24 cellular contexts compared by ENCODE assay signal in genomic region chr7:142364551-142364950, GRCh38.
A peak's percentile ranks its signal among the peaks of the same experiment; 100 is the strongest.
DNase-seq lines count a peak whose midpoint lies in the region; ATAC-seq, FAIRE-seq and TF ChIP-seq lines count a peak whose summit lies in the region.
"Had no signal": no experiment of that assay in that cellular context is flagged by ENCODE, and none has a peak within 500 bp of the region (broad histone marks: within the 10 kb centered on the region; RNA-seq: fewer than 3 reads in every experiment).

No MANE protein-coding gene starts in this region.

- no TSS peak for BruUV-seq in mammary epithelial cell (replicated peaks; lab: Mats Ljungman, UMichigan)

- CTCF ChIA-PET in mammary epithelial cell (lab: Charles Lee; ENCODE audit: low non-redundant PET): no interaction called here

- H3K9me3 ChIP-seq in mammary epithelial cell (replicated peaks; ENCODE audit: insufficient read depth, low read length) (peaks cover 3% of the 10 kb centered on the region), breast epithelium (peaks cover 0 to 14% of the 10 kb centered on the region in 2 donors), iPS-20b (ENCODE audit: insufficient read depth, low read depth, low read length) (peaks cover 17% of the 10 kb centered on the region; the same call in 1 of the 2 replicates)
- H3K9me3 ChIP-seq: BE2C had no signal

- H4K20me1 ChIP-seq in mammary epithelial cell (ENCODE audit: insufficient read depth, low read length): no peaks in the 10 kb centered on the region

- no peak for ATAC-seq in GM18867 (IDR thresholded peaks at IDR 0.05; ENCODE audit: unreplicated experiment)
- ATAC-seq: HCT116 had no signal

- H3K9ac ChIP-seq in mammary epithelial cell (ENCODE audit: insufficient read depth, low read length) (no peak overlapping the region), iPS-20b (ENCODE audit: low read depth, low read length) (no peak overlapping the region)

- H3K79me2 ChIP-seq in mammary epithelial cell (ENCODE audit: insufficient read depth, low read length): no peaks in the 10 kb centered on the region

- peak overlapping the region; percentile 36 for H3K4me2 ChIP-seq in mammary epithelial cell (ENCODE audit: insufficient read depth, low read depth, low read length)

- no peak overlapping the region for H3K27ac ChIP-seq in mammary epithelial cell (ENCODE audit: insufficient read depth, low read depth, low read length)
- H3K27ac ChIP-seq in breast epithelium: no peak overlapping the region
- no peak overlapping the region for H3K27ac ChIP-seq in iPS-20b (ENCODE audit: low read length)

- H3K36me3 ChIP-seq in mammary epithelial cell (ENCODE audit: insufficient read depth, low read length): no peaks in the 10 kb centered on the region
- no peaks in the 10 kb centered on the region for H3K36me3 ChIP-seq in breast epithelium
- H3K36me3 ChIP-seq in bronchial epithelial cell (ENCODE audit: control insufficient read depth, insufficient read depth, low read length): no peaks in the 10 kb centered on the region
- H3K36me3 ChIP-seq in iPS-20b (ENCODE audit: insufficient read depth, low read depth, low read length): no peaks in the 10 kb centered on the region
- H3K36me3 ChIP-seq: BE2C, MG63 had no signal

- H3K27me3 ChIP-seq in mammary epithelial cell (ENCODE audit: insufficient read depth, low read length) (no peaks in the 10 kb centered on the region), breast epithelium (no peaks in the 10 kb centered on the region), bronchial epithelial cell (ENCODE audit: control insufficient read depth, insufficient read depth, low read length) (no peaks in the 10 kb centered on the region), iPS-20b (ENCODE audit: insufficient read depth, low read length) (0 out of 2 replicates have a peak, but pooled peaks cover 6% of the 10 kb centered on the region)
- H3K27me3 ChIP-seq: BE2C, MG63 had no signal

- no peak for TF ChIP-seq POLR2A in breast epithelium (IDR thresholded peaks at IDR 0.05)

- intact Hi-C loops in mammary epithelial cell (cut with micrococcal nuclease): no loop called here
- intact Hi-C loops in breast epithelium (cut with DNase I; ENCODE audit: low total_unique reads): no loop called here

- H2AFZ ChIP-seq in mammary epithelial cell (ENCODE audit: low read depth, low read length): peak overlapping the region; percentile 60

- H3K4me1 ChIP-seq in mammary epithelial cell (ENCODE audit: insufficient read depth, low read length): peaks cover 18% of the 10 kb centered on the region
- no peaks in the 10 kb centered on the region for H3K4me1 ChIP-seq in breast epithelium
- H3K4me1 ChIP-seq in iPS-20b (ENCODE audit: insufficient read depth, low read length): peaks cover 37% of the 10 kb centered on the region
- H3K4me1 ChIP-seq: BE2C had no signal

- no peak for TF ChIP-seq CTCF in mammary epithelial cell (conservative IDR thresholded peaks at IDR 0.05 in 1 of 2, IDR thresholded peaks at IDR 0.05 in 1 of 2; ENCODE audit: extremely low read depth in 1 of 2, insufficient read depth in 1 of 2, low read depth in 1 of 2, low read length in 2 of 2)
- TF ChIP-seq CTCF in breast epithelium (IDR thresholded peaks at IDR 0.05): no peak
- no peak for TF ChIP-seq CTCF in bronchial epithelial cell (IDR thresholded peaks at IDR 0.05; ENCODE audit: insufficient read depth, low read length, severe bottlenecking)

- in situ Hi-C loops in mammary epithelial cell (cut with MboI; ENCODE audit: low sequenced_read_pairs in 2 of 2): no loop called here

- peak; percentile 40 for DNase-seq in mammary epithelial cell
- DNase-seq in breast epithelium (ENCODE audit: low spot score in 2 of 2): no peak
- peak; percentile 83 for DNase-seq in bronchial epithelial cell (ENCODE audit: low read depth)
- no peak for DNase-seq in urothelium cell line (ENCODE audit: low spot score)
- no peak for DNase-seq in D341Med (ENCODE audit: low spot score)
- DNase-seq: 8988T; ACHN; BE2C; CD8-positive, alpha-beta memory T cell; DMS79 treated with DMSO at 0.1 percent for 48 hours; GOT3; KBM-7; MG63; NCI-H1105 treated with DMSO at 0.1 percent for 48 hours; NCI-H146; NCI-H1930; NCI-H2107; NCI-H446; NCI-H526; RPMI8226; SHP77 had no signal

- 45% methylated on average over 1 of the region's 1 CpG for WGBS in mammary epithelial cell (ENCODE audit: low coverage, missing lambda C conversion rate)

- H3K4me3 ChIP-seq in mammary epithelial cell (replicated peaks in 1 of 3; ENCODE audit: insufficient read depth in 1 of 3, low read depth in 2 of 3, low read length in 3 of 3) (no peak overlapping the region), breast epithelium (no peak overlapping the region), bronchial epithelial cell (ENCODE audit: low read depth, low read length) (no peak overlapping the region), iPS-20b (ENCODE audit: low read length) (peak overlapping the region; percentile 34; the same call in 1 of the 2 replicates)
- H3K4me3 ChIP-seq: MG63 had no signal

- dilution Hi-C loops in mammary epithelial cell (cut with HindIII; ENCODE audit: low sequenced_read_pairs): no loop called here

- FAIRE-seq in bronchial epithelial cell (lab: Jason Lieb, UNC): no peak
- no peak for FAIRE-seq in urothelium cell line (lab: Jason Lieb, UNC)

Comparison
In these comparisons a context has a peak if more than half of its experiments do, and no peak if none do; other contexts are left out.
1. DNase-seq: peak in mammary epithelial cell (single experiment) and bronchial epithelial cell (single experiment); none in breast epithelium (0 of 2), urothelium cell line (single experiment) and D341Med (single experiment).